1 cellular context compared by ENCODE assay signal in genomic region chrX:2610246-2611170, GRCh38.
TF ChIP-seq lines count a peak whose summit lies in the region.

No MANE protein-coding gene starts in this region.

TF ChIP-seq in H1, 55 proteins besides CTCF, POLR2A, EP300 and RAD21 (continued from another document):
- TF ChIP-seq RFX5 (IDR thresholded peaks at IDR 0.05; ENCODE audit: borderline replicate concordance, low read depth, low read length), result no peak
- no peak for TF ChIP-seq TEAD4 (IDR thresholded peaks at IDR 0.05; ENCODE audit: low read depth, low read length)
- no peak for TF ChIP-seq CEBPB (IDR thresholded peaks at IDR 0.05; ENCODE audit: low read depth, low read length)
- TF ChIP-seq SIN3A (conservative IDR thresholded peaks at IDR 0.05 in 1 of 2, IDR thresholded peaks at IDR 0.05 in 1 of 2; ENCODE audit: low read depth in 1 of 2, low read length in 2 of 2), result no peak
- no peak for TF ChIP-seq NANOG (IDR thresholded peaks at IDR 0.05; ENCODE audit: insufficient read depth, low read depth, low read length, poor library complexity, severe bottlenecking)
- TF ChIP-seq RBBP5 (IDR thresholded peaks at IDR 0.05; ENCODE audit: borderline replicate concordance, low read depth, low read length), result no peak
- TF ChIP-seq KDM1A (IDR thresholded peaks at IDR 0.05; ENCODE audit: borderline replicate concordance, low read length), result no peak
- no peak for TF ChIP-seq CBX8 (IDR thresholded peaks at IDR 0.05; ENCODE audit: borderline replicate concordance, low read depth, low read length)
- no peak for TF ChIP-seq POLR2AphosphoS5 (IDR thresholded peaks at IDR 0.05; ENCODE audit: low read depth, low read length)
